Comparison of ENCODE assay signal across 8 cellular contexts in the genomic region with DNA sequence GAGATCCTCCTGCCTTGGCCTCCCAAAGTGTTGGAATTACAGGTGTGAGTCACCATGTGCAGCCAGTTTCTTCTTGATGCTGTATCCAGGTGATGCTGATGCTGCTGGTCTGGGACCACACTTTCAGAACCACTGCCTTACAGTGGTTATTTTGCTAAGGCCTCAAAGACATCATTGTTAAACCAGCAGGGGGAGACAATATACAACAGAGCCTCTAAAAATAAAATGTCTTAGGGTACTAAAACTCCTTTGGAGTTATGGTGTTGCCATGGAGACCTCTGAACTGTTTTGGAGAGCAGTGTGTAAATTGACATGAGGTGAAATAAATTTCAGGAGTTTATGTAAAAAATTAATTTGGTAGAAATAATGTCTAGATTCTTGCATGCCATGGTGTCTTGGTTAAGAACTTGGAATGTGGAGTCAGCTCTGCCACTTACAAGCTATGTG. TPM values are rescaled to one million over a fixed set of nuclear protein-coding genes. Genes with fewer than 3 reads are reported as not detected.
DNase-seq lines count a peak whose midpoint lies in the region; ATAC-seq and TF ChIP-seq lines count a peak whose summit lies in the region.

No MANE protein-coding gene starts in this region.

- TF ChIP-seq CTCF in AG04449 (IDR thresholded peaks at IDR 0.05; ENCODE audit: insufficient read depth, low read length, missing control alignments) = peak; percentile 50
- TF ChIP-seq CTCF in NB4 (IDR thresholded peaks at IDR 0.05; ENCODE audit: low read depth, low read length) = peak; percentile 54
- peak; percentile 74 for TF ChIP-seq CTCF in choroid plexus epithelial cell (conservative IDR thresholded peaks at IDR 0.05; ENCODE audit: low read depth, low read length)
- peak; percentile 54 to 72 for TF ChIP-seq CTCF in left lung (IDR thresholded peaks at IDR 0.05)
- peak; percentile 73 to 75 for TF ChIP-seq CTCF in tibial artery (IDR thresholded peaks at IDR 0.05)

- intact Hi-C loops in left lung (cut with DNase I) = no loop called here
- intact Hi-C loops in tibial artery (cut with DNase I; ENCODE audit: low total_unique reads) = loop anchor here (5.0 to 10.0 kb wide), 2 partner anchors 49 to 86 kb away; partner anchors contain the start of gene RDH12

- H3K4me3 ChIP-seq in AG04449 (ENCODE audit: low read depth, low read length) (no peak overlapping the region), NB4 (ENCODE audit: low read depth, low read length) (no peak overlapping the region), choroid plexus epithelial cell (ENCODE audit: low read depth, low read length) (no peak overlapping the region), left lung (peak overlapping the region in 1 of 2 donors; percentile 58), tibial artery (no peak overlapping the region)

- H3K27ac ChIP-seq in left lung = peak overlapping the region; percentile 8 to 69
- H3K27ac ChIP-seq in tibial artery = peak overlapping the region; percentile 83 to 85

- H3K4me1 ChIP-seq in left lung (peaks cover 10 to 35% of the 10 kb centered on the region in 2 donors), tibial artery (peaks cover 0 to 29% (median 15%) of the 10 kb centered on the region in 4 donors)

- H3K9me3 ChIP-seq in left lung = no peaks in the 10 kb centered on the region
- H3K9me3 ChIP-seq in tibial artery = no peaks in the 10 kb centered on the region

- DNase-seq in AG04449 (ENCODE audit: low read depth, low spot score) = peak; percentile 44
- DNase-seq in GM04504 (ENCODE audit: low read depth) = peak; percentile 60
- DNase-seq in NB4 (ENCODE audit: low read depth) = peak; percentile 71
- DNase-seq in choroid plexus epithelial cell (ENCODE audit: low read depth) = peak; percentile 91
- no peak for DNase-seq in left lung
- no peak for DNase-seq in tibial artery
- no peak for DNase-seq in cerebellar nuclear complex (lab: John Stamatoyannopoulos, UW)

- CTCF ChIA-PET in AG04449 (lab: Yijun Ruan, JAX) = interaction anchor here (0.7 to 8.4 kb wide), 31 partner anchors 8 to 212 kb away, joined by 3 to 269 read pairs (median 7); partner anchors contain the start of genes PIGH, RDH11, RDH12 and VTI1B

- POLR2A ChIA-PET in AG04449 (lab: Yijun Ruan, JAX) = no interaction called here

- no peak for TF ChIP-seq POLR2A in NB4 (IDR thresholded peaks at IDR 0.05; ENCODE audit: extremely low read depth, insufficient read length)

- H3K27me3 ChIP-seq in left lung (peaks cover 0 to 9% of the 10 kb centered on the region in 2 donors), tibial artery (no peaks in the 10 kb centered on the region)

- H3K36me3 ChIP-seq in left lung (no peaks in the 10 kb centered on the region), tibial artery (no peaks in the 10 kb centered on the region)

- peak; percentile 75 for ATAC-seq in SK-N-SH treated with all-trans-retinoic acid at 6 μM for 48 hours
- peak; percentile 62 for ATAC-seq in left lung

TF ChIP-seq in SK-N-SH treated with all-trans-retinoic acid at 6 μM for 48 hours, 23 proteins besides CTCF, POLR2A, EP300 and RAD21 (continues in another document):
- TF ChIP-seq ZNF70 (CRISPR knock-in tag; IDR thresholded peaks at IDR 0.05) (no peak), PPARA (CRISPR knock-in tag; IDR thresholded peaks at IDR 0.05; ENCODE audit: borderline replicate concordance) (no peak), RARB (CRISPR knock-in tag; IDR thresholded peaks at IDR 0.05) (no peak), ISL1 (CRISPR knock-in tag; IDR thresholded peaks at IDR 0.05) (no peak), GLIS3 (CRISPR knock-in tag; IDR thresholded peaks at IDR 0.05) (no peak), ARNTL (CRISPR knock-in tag; IDR thresholded peaks at IDR 0.05; ENCODE audit: borderline replicate concordance, low read depth) (no peak), SNAI2 (CRISPR knock-in tag; IDR thresholded peaks at IDR 0.05) (no peak), TCF4 (CRISPR knock-in tag; IDR thresholded peaks at IDR 0.05; ENCODE audit: borderline replicate concordance) (no peak), CSDC2 (CRISPR knock-in tag; IDR thresholded peaks at IDR 0.05) (no peak), OSR1 (CRISPR knock-in tag; IDR thresholded peaks at IDR 0.05) (no peak), POU6F1 (CRISPR knock-in tag; IDR thresholded peaks at IDR 0.05; ENCODE audit: borderline replicate concordance, low read depth) (no peak), TSHZ2 (CRISPR knock-in tag; IDR thresholded peaks at IDR 0.05) (no peak), ESRRG (CRISPR knock-in tag; IDR thresholded peaks at IDR 0.05) (no peak), ZNF565 (CRISPR knock-in tag; conservative IDR thresholded peaks at IDR 0.05; ENCODE audit: low read depth) (no peak)
- TF ChIP-seq, protein P1, sequence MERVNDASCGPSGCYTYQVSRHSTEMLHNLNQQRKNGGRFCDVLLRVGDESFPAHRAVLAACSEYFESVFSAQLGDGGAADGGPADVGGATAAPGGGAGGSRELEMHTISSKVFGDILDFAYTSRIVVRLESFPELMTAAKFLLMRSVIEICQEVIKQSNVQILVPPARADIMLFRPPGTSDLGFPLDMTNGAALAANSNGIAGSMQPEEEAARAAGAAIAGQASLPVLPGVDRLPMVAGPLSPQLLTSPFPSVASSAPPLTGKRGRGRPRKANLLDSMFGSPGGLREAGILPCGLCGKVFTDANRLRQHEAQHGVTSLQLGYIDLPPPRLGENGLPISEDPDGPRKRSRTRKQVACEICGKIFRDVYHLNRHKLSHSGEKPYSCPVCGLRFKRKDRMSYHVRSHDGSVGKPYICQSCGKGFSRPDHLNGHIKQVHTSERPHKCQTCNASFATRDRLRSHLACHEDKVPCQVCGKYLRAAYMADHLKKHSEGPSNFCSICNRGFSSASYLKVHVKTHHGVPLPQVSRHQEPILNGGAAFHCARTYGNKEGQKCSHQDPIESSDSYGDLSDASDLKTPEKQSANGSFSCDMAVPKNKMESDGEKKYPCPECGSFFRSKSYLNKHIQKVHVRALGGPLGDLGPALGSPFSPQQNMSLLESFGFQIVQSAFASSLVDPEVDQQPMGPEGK (CRISPR knock-in tag; IDR thresholded peaks at IDR 0.05; ENCODE audit: borderline replicate concordance) = no peak
- TF ChIP-seq, protein P2, sequence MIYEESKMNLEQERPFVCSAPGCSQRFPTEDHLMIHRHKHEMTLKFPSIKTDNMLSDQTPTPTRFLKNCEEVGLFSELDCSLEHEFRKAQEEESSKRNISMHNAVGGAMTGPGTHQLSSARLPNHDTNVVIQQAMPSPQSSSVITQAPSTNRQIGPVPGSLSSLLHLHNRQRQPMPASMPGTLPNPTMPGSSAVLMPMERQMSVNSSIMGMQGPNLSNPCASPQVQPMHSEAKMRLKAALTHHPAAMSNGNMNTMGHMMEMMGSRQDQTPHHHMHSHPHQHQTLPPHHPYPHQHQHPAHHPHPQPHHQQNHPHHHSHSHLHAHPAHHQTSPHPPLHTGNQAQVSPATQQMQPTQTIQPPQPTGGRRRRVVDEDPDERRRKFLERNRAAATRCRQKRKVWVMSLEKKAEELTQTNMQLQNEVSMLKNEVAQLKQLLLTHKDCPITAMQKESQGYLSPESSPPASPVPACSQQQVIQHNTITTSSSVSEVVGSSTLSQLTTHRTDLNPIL (CRISPR knock-in tag; IDR thresholded peaks at IDR 0.05; ENCODE audit: low read depth) = no peak

RNA-seq across cellular contexts. Expression of gene ARG2, which starts 1.1 kb away (rescaled TPM):
- total RNA-seq in left lung = 10 to 100 TPM in 1 of 2 donors, 1 to 10 TPM in 1; 6.0 to 14.8 TPM

RNA-seq across cellular contexts. Expression of gene PIGH, which starts 18.6 kb away (rescaled TPM):
- total RNA-seq in left lung = 10 to 100 TPM; 12.8 to 21.6 TPM

RNA-seq across cellular contexts. Expression of gene VTI1B, which starts 55.8 kb away (rescaled TPM):
- total RNA-seq in left lung = 100 to 1,000 TPM in 1 of 2 donors, 10 to 100 TPM in 1; 97.6 to 123 TPM

Comparison
In these comparisons a context has a peak if more than half of its experiments do, and no peak if none do; other contexts are left out.
1. DNase-seq: peak in AG04449 (single experiment), GM04504 (single experiment), NB4 (single experiment) and choroid plexus epithelial cell (single experiment); none in left lung (0 of 2), tibial artery (0 of 2) and cerebellar nuclear complex (0 of 2).
2. Peak in every context shown above with its lines, with median percentiles within 50 percentile points of each other: CTCF ChIP-seq.